Comparison of ENCODE assay signal across 1 cellular context in the genomic region with DNA sequence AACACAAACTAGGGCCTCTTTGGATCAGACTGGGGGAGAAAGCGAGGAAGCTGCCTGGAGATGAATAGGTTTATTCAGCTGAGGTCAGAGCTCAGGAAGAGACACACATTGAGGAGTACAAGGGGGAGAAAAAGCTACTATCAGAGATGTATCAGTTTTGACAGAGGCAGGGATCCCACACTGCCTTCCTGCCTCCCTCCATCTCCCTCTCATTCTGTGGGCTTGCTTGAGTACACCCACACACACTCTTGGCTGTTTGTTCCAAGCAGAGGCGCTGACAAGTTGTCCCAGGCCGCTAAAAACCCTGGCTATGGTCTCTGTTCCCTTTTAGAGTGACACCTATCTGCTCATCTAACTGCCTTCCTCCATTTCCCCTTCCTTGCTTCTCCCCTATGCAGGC.
A peak's percentile ranks its signal among the peaks of the same experiment; 100 is the strongest.
TF ChIP-seq lines count a peak whose summit lies in the region.

No MANE protein-coding gene starts in this region.

TF ChIP-seq in HEK293, 187 proteins besides CTCF, POLR2A, EP300 and RAD21 (continued from another document):
- TF ChIP-seq, protein P1, sequence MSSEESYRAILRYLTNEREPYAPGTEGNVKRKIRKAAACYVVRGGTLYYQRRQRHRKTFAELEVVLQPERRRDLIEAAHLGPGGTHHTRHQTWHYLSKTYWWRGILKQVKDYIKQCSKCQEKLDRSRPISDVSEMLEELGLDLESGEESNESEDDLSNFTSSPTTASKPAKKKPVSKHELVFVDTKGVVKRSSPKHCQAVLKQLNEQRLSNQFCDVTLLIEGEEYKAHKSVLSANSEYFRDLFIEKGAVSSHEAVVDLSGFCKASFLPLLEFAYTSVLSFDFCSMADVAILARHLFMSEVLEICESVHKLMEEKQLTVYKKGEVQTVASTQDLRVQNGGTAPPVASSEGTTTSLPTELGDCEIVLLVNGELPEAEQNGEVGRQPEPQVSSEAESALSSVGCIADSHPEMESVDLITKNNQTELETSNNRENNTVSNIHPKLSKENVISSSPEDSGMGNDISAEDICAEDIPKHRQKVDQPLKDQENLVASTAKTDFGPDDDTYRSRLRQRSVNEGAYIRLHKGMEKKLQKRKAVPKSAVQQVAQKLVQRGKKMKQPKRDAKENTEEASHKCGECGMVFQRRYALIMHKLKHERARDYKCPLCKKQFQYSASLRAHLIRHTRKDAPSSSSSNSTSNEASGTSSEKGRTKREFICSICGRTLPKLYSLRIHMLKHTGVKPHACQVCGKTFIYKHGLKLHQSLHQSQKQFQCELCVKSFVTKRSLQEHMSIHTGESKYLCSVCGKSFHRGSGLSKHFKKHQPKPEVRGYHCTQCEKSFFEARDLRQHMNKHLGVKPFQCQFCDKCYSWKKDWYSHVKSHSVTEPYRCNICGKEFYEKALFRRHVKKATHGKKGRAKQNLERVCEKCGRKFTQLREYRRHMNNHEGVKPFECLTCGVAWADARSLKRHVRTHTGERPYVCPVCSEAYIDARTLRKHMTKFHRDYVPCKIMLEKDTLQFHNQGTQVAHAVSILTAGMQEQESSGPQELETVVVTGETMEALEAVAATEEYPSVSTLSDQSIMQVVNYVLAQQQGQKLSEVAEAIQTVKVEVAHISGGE (tag by site-specific recombination; conservative IDR thresholded peaks at IDR 0.05; ENCODE audit: low read depth), result no peak
- TF ChIP-seq, protein P2, sequence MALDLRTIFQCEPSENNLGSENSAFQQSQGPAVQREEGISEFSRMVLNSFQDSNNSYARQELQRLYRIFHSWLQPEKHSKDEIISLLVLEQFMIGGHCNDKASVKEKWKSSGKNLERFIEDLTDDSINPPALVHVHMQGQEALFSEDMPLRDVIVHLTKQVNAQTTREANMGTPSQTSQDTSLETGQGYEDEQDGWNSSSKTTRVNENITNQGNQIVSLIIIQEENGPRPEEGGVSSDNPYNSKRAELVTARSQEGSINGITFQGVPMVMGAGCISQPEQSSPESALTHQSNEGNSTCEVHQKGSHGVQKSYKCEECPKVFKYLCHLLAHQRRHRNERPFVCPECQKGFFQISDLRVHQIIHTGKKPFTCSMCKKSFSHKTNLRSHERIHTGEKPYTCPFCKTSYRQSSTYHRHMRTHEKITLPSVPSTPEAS (tag by site-specific recombination; IDR thresholded peaks at IDR 0.05), result no peak
- TF ChIP-seq ZNF140 (tag by site-specific recombination; IDR thresholded peaks at IDR 0.05) (no peak), ZFHX2 (tag by site-specific recombination; conservative IDR thresholded peaks at IDR 0.05) (peak; percentile 68)
- TF ChIP-seq, protein P3, sequence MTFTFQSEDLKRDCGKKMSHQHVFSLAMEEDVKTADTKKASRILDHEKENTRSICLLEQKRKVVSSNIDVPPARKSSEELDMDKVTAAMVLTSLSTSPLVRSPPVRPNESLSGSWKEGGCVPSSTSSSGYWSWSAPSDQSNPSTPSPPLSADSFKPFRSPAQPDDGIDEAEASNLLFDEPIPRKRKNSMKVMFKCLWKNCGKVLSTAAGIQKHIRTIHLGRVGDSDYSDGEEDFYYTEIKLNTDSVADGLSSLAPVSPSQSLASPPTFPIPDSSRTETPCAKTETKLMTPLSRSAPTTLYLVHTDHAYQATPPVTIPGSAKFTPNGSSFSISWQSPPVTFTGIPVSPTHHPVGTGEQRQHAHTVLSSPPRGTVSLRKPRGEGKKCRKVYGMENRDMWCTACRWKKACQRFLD (tag by site-specific recombination; IDR thresholded peaks at IDR 0.05), result no peak
